In genomic region chr16:70370145-70370544, GRCh38 we compare ENCODE assay signal across 8 cellular contexts. TPM values are rescaled to one million over a fixed set of nuclear protein-coding genes. Genes with fewer than 3 reads are reported as not detected.
A peak's percentile ranks its signal among the peaks of the same experiment; 100 is the strongest.
DNase-seq lines count a peak whose midpoint lies in the region; ATAC-seq and TF ChIP-seq lines count a peak whose summit lies in the region.
"Not testable (repeated sequence)": the region's sequence is repeated elsewhere in the genome, so short reads cannot be mapped to it uniquely, and the experiment has no call there.

No MANE protein-coding gene starts in this region.

- not testable (repeated sequence) for TF ChIP-seq EP300 in neural cell (conservative IDR thresholded peaks at IDR 0.05; ENCODE audit: poor library complexity, severe bottlenecking); suprapubic skin (IDR thresholded peaks at IDR 0.05)

- H2AFZ ChIP-seq in IMR-90 (replicated peaks; ENCODE audit: low read length, poor library complexity); neural cell (ENCODE audit: low read depth, low read length): not testable (repeated sequence)

- not testable (repeated sequence) for H3K4me1 ChIP-seq in IMR-90 (ENCODE audit: control insufficient read depth, insufficient read depth, low read length); left ventricle myocardium inferior; suprapubic skin

- H3K4ac ChIP-seq in IMR-90 (ENCODE audit: low read depth, low read length), result not testable (repeated sequence)

- H3K9me1 ChIP-seq in IMR-90 (ENCODE audit: insufficient read depth, low read length), result not testable (repeated sequence)

- H3K79me2 ChIP-seq in neural cell (replicated peaks; ENCODE audit: insufficient read depth, low read length), result not testable (repeated sequence)

- not testable (repeated sequence) for H3K4me3 Mint-ChIP-seq in Calu3 (ENCODE audit: low read depth, unreplicated experiment); T-cell

- not testable (repeated sequence) for H3K23ac ChIP-seq in IMR-90 (ENCODE audit: low read depth, low read length)

- ATAC-seq in IMR-90 (ENCODE audit: low read depth), result peak; percentile 91
- peak; percentile 59 to 79 (median 78) for ATAC-seq in T-cell (replicated peaks in 1 of 4)

- H2BK20ac ChIP-seq in IMR-90 (ENCODE audit: low read depth, low read length), result not testable (repeated sequence)

- POLR2A ChIA-PET in IMR-90 (lab: Charles Lee; ENCODE audit: unreplicated experiment), result not testable (repeated sequence)
- POLR2A ChIA-PET in T-cell (lab: Charles Lee), result interaction anchor here in 1 of 2 donors (0.6 to 0.8 kb wide), 3 partner anchors 24 to 152 kb away, joined by 3 to 11 read pairs (median 3); no protein-coding TSS in a partner anchor

- dilution Hi-C loops in IMR-90 (cut with HindIII; ENCODE audit: low sequenced_read_pairs, unreplicated experiment), result not testable (repeated sequence)

- not testable (repeated sequence) for H3K56ac ChIP-seq in IMR-90 (ENCODE audit: extremely low read depth, insufficient read depth, low read length)

- not testable (repeated sequence) for H3K79me1 ChIP-seq in IMR-90 (ENCODE audit: low read depth in 1 of 2, low read length in 2 of 2)

- not testable (repeated sequence) for H4K20me1 ChIP-seq in IMR-90 (ENCODE audit: insufficient read depth, low read length); neural cell (ENCODE audit: insufficient read depth)

- not testable (repeated sequence) for H3K27me3 Mint-ChIP-seq in Calu3 (ENCODE audit: unreplicated experiment); T-cell

- not testable (repeated sequence) for TF ChIP-seq POLR2A in IMR-90 (IDR thresholded peaks at IDR 0.05; ENCODE audit: low read depth, low read length); suprapubic skin (IDR thresholded peaks at IDR 0.05)

- H4K91ac ChIP-seq in IMR-90 (ENCODE audit: insufficient read depth, low read depth, low read length), result not testable (repeated sequence)

- H2AK9ac ChIP-seq in IMR-90 (replicated peaks; ENCODE audit: low read depth, low read length, poor library complexity), result not testable (repeated sequence)

- H2BK120ac ChIP-seq in IMR-90 (ENCODE audit: low read depth, low read length), result not testable (repeated sequence)

- H3K18ac ChIP-seq in IMR-90 (ENCODE audit: low read depth, low read length), result not testable (repeated sequence)

- peaks cover 56% of the 10 kb centered on the region for H3K36me3 ChIP-seq in IMR-90 (ENCODE audit: control insufficient read depth, insufficient read depth, low read length)
- H3K36me3 ChIP-seq in left ventricle myocardium inferior, result peaks cover 91% of the 10 kb centered on the region
- not testable (repeated sequence) for H3K36me3 ChIP-seq in neural cell (ENCODE audit: insufficient read depth, low read length)
- H3K36me3 ChIP-seq in suprapubic skin, result peaks cover 88% of the 10 kb centered on the region

- H3K4me2 ChIP-seq in IMR-90 (ENCODE audit: low read depth, low read length); neural cell (ENCODE audit: low read length): not testable (repeated sequence)

- intact Hi-C loops in Calu3 (cut with micrococcal nuclease; ENCODE audit: unreplicated experiment), result loop anchor here (5.0 kb wide), 1 partner anchor 282 kb away; no protein-coding TSS in a partner anchor
- intact Hi-C loops in IMR-90 (cut with micrococcal nuclease); left ventricle myocardium inferior (cut with micrococcal nuclease): not testable (repeated sequence)

- CTCF ChIA-PET in Calu3 (lab: Charles Lee) (interaction anchor here (0.7 to 2.6 kb wide), 5 partner anchors 10 to 284 kb away, joined by 3 to 9 read pairs (median 3); no protein-coding TSS in a partner anchor), IMR-90 (lab: Yijun Ruan, JAX) (interaction anchor here (0.6 to 1.5 kb wide), 2 partner anchors 77 to 283 kb away, joined by 4 to 9 read pairs; no protein-coding TSS in a partner anchor), T-cell (lab: Charles Lee) (interaction anchor here in 1 of 2 donors (1.0 to 1.5 kb wide), 3 partner anchors 11 to 284 kb away, joined by 5 to 6 read pairs (median 5); no protein-coding TSS in a partner anchor)

- not testable (repeated sequence) for H4K8ac ChIP-seq in IMR-90 (ENCODE audit: low read depth in 2 of 2, low read length in 2 of 2)

- not testable (repeated sequence) for H3K4me3 ChIP-seq in IMR-90 (ENCODE audit: insufficient read depth, low read depth, low read length); choroid plexus epithelial cell (ENCODE audit: low read depth, low read length); left ventricle myocardium inferior; neural cell (ENCODE audit: low read length); suprapubic skin

- DNase-seq in Calu3 (peak; percentile 19), IMR-90 (peak; percentile 20), T-cell (peak in 33 of 34 experiments; percentile 10 to 54 (median 33)), activated T-helper 1 cell treated with Interleukin-2 at 50 U/mL for 16 hours (ENCODE audit: low read depth) (peak; percentile 10), choroid plexus epithelial cell (ENCODE audit: low read depth) (peak; percentile 51)
- DNase-seq in left ventricle myocardium inferior; suprapubic skin (ENCODE audit: low spot score in 2 of 2): not testable (repeated sequence)

- not testable (repeated sequence) for H3K9me3 Mint-ChIP-seq in Calu3 (ENCODE audit: low read depth, unreplicated experiment); T-cell

- TF ChIP-seq RAD21 in IMR-90 (IDR thresholded peaks at IDR 0.05; ENCODE audit: low read length), result peak; percentile 58
- peak; percentile 60 for TF ChIP-seq RAD21 in neural cell (conservative IDR thresholded peaks at IDR 0.05)

- not testable (repeated sequence) for H3K27me3 ChIP-seq in IMR-90 (ENCODE audit: control insufficient read depth, insufficient read depth, low read length); left ventricle myocardium inferior (ENCODE audit: low read depth); neural cell (ENCODE audit: insufficient read depth, low read depth, low read length); suprapubic skin

- H3K36me3 Mint-ChIP-seq in Calu3 (ENCODE audit: insufficient read depth, unreplicated experiment), result peaks cover 92% of the 10 kb centered on the region
- H3K36me3 Mint-ChIP-seq in T-cell, result peaks cover 34% of the 10 kb centered on the region

- BruUV-seq in Calu3 (replicated peaks; lab: Mats Ljungman, UMichigan); IMR-90 (replicated peaks; lab: Mats Ljungman, UMichigan): not testable (repeated sequence)

- H3K4me1 Mint-ChIP-seq in Calu3 (ENCODE audit: low read depth, unreplicated experiment); T-cell: not testable (repeated sequence)

- not testable (repeated sequence) for H2AK5ac ChIP-seq in IMR-90 (ENCODE audit: low read depth, low read length)

- TF ChIP-seq CTCF in Calu3 (IDR thresholded peaks at IDR 0.05; ENCODE audit: unreplicated experiment), result not testable (repeated sequence)
- TF ChIP-seq CTCF in IMR-90 (conservative IDR thresholded peaks at IDR 0.05; ENCODE audit: low read depth, low read length) (peak; percentile 50), choroid plexus epithelial cell (conservative IDR thresholded peaks at IDR 0.05; ENCODE audit: low read depth, low read length) (peak; percentile 72), left ventricle myocardium inferior (IDR thresholded peaks at IDR 0.05; ENCODE audit: borderline replicate concordance) (peak; percentile 76), neural cell (IDR thresholded peaks at IDR 0.05; ENCODE audit: poor library complexity, severe bottlenecking) (peak; percentile 68), suprapubic skin (IDR thresholded peaks at IDR 0.05) (peak; percentile 26 to 59)

- H2BK15ac ChIP-seq in IMR-90 (ENCODE audit: low read depth, low read length), result not testable (repeated sequence)

- not testable (repeated sequence) for H3K27ac ChIP-seq in IMR-90 (ENCODE audit: insufficient read depth, low read length); left ventricle myocardium inferior (replicated peaks); neural cell (ENCODE audit: low read length); suprapubic skin

- H3K9me3 ChIP-seq in IMR-90 (ENCODE audit: control insufficient read depth, insufficient read depth, low read length); left ventricle myocardium inferior (replicated peaks); neural cell (ENCODE audit: low read length); suprapubic skin: not testable (repeated sequence)

- WGBS in IMR-90 (ENCODE audit: extremely low coverage in 2 of 2, insufficient read length in 1 of 2), 2 experiments, result 70% methylated on average over 9 of the region's 10 CpGs; no CpG with 5 or more reads in 1 of the 2 experiments
- WGBS in suprapubic skin, result 26% methylated on average over 10 of the region's 10 CpGs

- not testable (repeated sequence) for H3K14ac ChIP-seq in IMR-90 (replicated peaks; ENCODE audit: low read depth, low read length)

- not testable (repeated sequence) for H3K27ac Mint-ChIP-seq in Calu3 (ENCODE audit: unreplicated experiment)
- H3K27ac Mint-ChIP-seq in T-cell, result peak overlapping the region; percentile 69 to 71

- H2BK5ac ChIP-seq in IMR-90 (ENCODE audit: low read depth, low read length, poor library complexity, severe bottlenecking), result not testable (repeated sequence)

- H3K9ac ChIP-seq in IMR-90 (ENCODE audit: low read depth, low read length); neural cell (ENCODE audit: low read length): not testable (repeated sequence)

- in situ Hi-C loops in IMR-90 (cut with MboI; ENCODE audit: low sequenced_read_pairs), result loop anchor here (5.0 kb wide), 1 partner anchor 277 kb away; the partner anchor contains the start of gene IL34

- not testable (repeated sequence) for H3K9me2 ChIP-seq in neural cell (ENCODE audit: insufficient read depth, low read length)

- H4K5ac ChIP-seq in IMR-90 (ENCODE audit: low read depth, low read length), result not testable (repeated sequence)

- not testable (repeated sequence) for H3F3A ChIP-seq in neural cell (ENCODE audit: insufficient read depth, low read length, poor library complexity, severe bottlenecking)

RNA-seq across cellular contexts. Expression of gene DDX19A, which starts 23.4 kb away (rescaled TPM):
- total RNA-seq in Calu3 (2022), result 50.9 and 59.8 TPM in 2 replicates
- total RNA-seq in IMR-90 (2012; rRNA removed), result 52.2 and 69.5 TPM in 2 replicates
- polyA plus RNA-seq in IMR-90 (2012; rRNA removed), result 41.1 and 44.7 TPM in 2 replicates
- 24.2 and 33.9 TPM in 2 replicates for polyA plus RNA-seq in IMR-90 (2012; cell fraction: cytosol; rRNA removed)
- polyA plus RNA-seq in IMR-90 (2012; cell fraction: nucleus; rRNA removed; ENCODE audit: low replicate concordance), result 20.1 and 38.5 TPM in 2 replicates
- total RNA-seq in T-cell, result 10 to 100 TPM; 41.8 to 56.4 (median 49.4) TPM
- total RNA-seq in left ventricle myocardium inferior, result 27.1 TPM
- polyA plus RNA-seq in neural cell, result 39.5 and 53.0 TPM in 2 replicates
- polyA minus RNA-seq in neural cell, result 41.1 and 49.9 TPM in 2 replicates
- total RNA-seq in suprapubic skin, result 10 to 100 TPM; 37.1 to 55.9 (median 42.5) TPM
